Comparison of ENCODE assay signal across 32 cellular contexts in the genomic region with DNA sequence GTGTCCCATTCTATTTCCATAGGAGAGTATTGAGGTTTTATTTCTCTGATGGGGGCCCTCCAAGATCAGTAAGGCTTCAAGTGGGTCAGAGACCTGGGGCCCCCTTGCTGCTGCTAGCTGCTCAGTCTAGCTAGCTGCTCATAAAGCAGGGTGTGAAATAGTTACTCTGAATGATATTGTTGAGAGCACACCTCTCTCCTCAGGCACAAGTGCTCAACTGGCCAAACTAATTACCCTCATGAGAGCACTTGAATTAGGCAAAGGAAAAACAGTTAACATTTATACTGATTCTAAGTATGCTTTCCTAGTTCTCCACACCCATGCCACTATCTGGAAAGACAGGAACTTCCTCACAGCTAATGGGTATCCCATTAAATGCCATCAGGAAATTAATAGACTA. TPM values are rescaled to one million over a fixed set of nuclear protein-coding genes. Genes with fewer than 3 reads are reported as not detected.
"Had no signal": no experiment of that assay in that cellular context is flagged by ENCODE, and none has a peak within 500 bp of the region (broad histone marks: within the 10 kb centered on the region; RNA-seq: fewer than 3 reads in every experiment).

No MANE protein-coding gene starts in this region.

- H3K27me3 ChIP-seq: SJSA1 had no signal

- H3K9me3 ChIP-seq: MG63, SJSA1, SK-N-SH had no signal

- H3K4me3 ChIP-seq: MG63, PC-9, SJSA1 had no signal

- ATAC-seq: Panc1, Right ventricle myocardium inferior had no signal

- H3K4me1 ChIP-seq: SJSA1 had no signal

- H3K36me3 ChIP-seq: MG63, SJSA1 had no signal

- H3K27ac ChIP-seq: PC-9, RWPE1, SJSA1 had no signal

- DNase-seq: Kasumi-1, KG1, MG63, NCI-H1048, NCI-H1092 treated with DMSO at 0.1 percent for 48 hours, NCI-H1105 treated with DMSO at 0.1 percent for 48 hours, NCI-H1436, NCI-H146, NCI-H1694, NCI-H187, NCI-H1930, NCI-H2029 treated with DMSO at 0.1 percent for 48 hours, NCI-H2081 treated with DMSO at 0.1 percent for 48 hours, NCI-H2107, NCI-H2171, NCI-H226, NCI-H446 treated with DMSO at 0.1 percent for 48 hours, NCI-H524, NCI-H526, NCI-H774, PC-9, SHP77, SK-N-SH, SW 1271, T-helper 1 cell had no signal

RNA-seq across cellular contexts. Expression of a gene that starts 5.4 kb away (rescaled TPM):
- total RNA-seq: M059J, OCI-LY7, PC-9, RPMI7951, SJSA1 had no signal
- polyA plus RNA-seq: SK-N-SH had no signal

RNA-seq across cellular contexts. Expression of a gene that starts 45.1 kb away (rescaled TPM):
- total RNA-seq: M059J, OCI-LY7, PC-9, RPMI7951, SJSA1 had no signal
- polyA plus RNA-seq: SK-N-SH had no signal
